ENCODE assay signal across 22 cellular contexts in the genomic region with DNA sequence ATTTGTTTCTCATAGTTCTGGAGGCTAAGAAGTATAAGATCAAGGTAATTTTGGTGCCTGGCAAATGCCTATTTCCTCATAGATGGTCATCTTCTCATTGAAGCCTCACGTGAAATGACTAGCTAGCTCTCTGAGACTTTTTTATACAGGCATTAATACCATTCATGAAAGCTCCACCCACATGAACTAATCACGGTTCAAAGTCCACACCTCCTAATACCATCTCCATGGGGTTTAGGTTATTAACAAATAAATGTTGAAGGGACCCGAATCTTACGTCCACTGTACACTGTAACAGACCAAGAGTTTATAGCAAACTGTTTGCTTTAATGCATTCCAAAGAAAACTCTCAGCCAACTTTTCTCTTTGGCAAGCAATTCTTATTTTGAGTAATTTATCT.
DNase-seq lines count a peak whose midpoint lies in the region; ATAC-seq, FAIRE-seq and TF ChIP-seq lines count a peak whose summit lies in the region.
"Had no signal": no experiment of that assay in that cellular context is flagged by ENCODE, and none has a peak within 500 bp of the region (broad histone marks: within the 10 kb centered on the region; RNA-seq: fewer than 3 reads in every experiment).

No MANE protein-coding gene starts in this region.

- H3K27ac ChIP-seq in right lobe of liver, result peak overlapping the region in 2 of 3 donors; percentile 1 to 50
- H3K27ac ChIP-seq in small intestine (ENCODE audit: low read depth in 1 of 2, low read length in 1 of 2), result no peak overlapping the region
- H3K27ac ChIP-seq: 22Rv1, BLaER1, C4-2B had no signal

- no peaks in the 10 kb centered on the region for H3K9me3 ChIP-seq in right lobe of liver
- no peaks in the 10 kb centered on the region for H3K9me3 ChIP-seq in small intestine (ENCODE audit: control insufficient read depth, low read depth)
- H3K9me3 ChIP-seq: BLaER1 had no signal

- no peak overlapping the region for H3K4me3 ChIP-seq in choroid plexus epithelial cell (ENCODE audit: low read depth, low read length)
- no peak overlapping the region for H3K4me3 ChIP-seq in right lobe of liver
- H3K4me3 ChIP-seq in small intestine (ENCODE audit: low read depth in 1 of 2, low read length in 2 of 2), result no peak overlapping the region
- H3K4me3 ChIP-seq: BLaER1, GM12878, GM23338 had no signal

- peak; percentile 74 to 82 (median 80) for ATAC-seq in right lobe of liver
- ATAC-seq: CD8-positive, alpha-beta T cell; GM12878; GM23338; HCT116 had no signal

- H3K36me3 ChIP-seq in right lobe of liver (no peaks in the 10 kb centered on the region), small intestine (ENCODE audit: control insufficient read depth in 2 of 2, insufficient read depth in 2 of 2, low read length in 2 of 2) (no peaks in the 10 kb centered on the region)
- H3K36me3 ChIP-seq: BLaER1 had no signal

- no peaks in the 10 kb centered on the region for H3K27me3 ChIP-seq in right lobe of liver
- no peaks in the 10 kb centered on the region for H3K27me3 ChIP-seq in small intestine (ENCODE audit: control insufficient read depth in 2 of 2, insufficient read depth in 2 of 2, low read length in 2 of 2)
- H3K27me3 ChIP-seq: BLaER1 had no signal

- no peak for TF ChIP-seq POLR2A in right lobe of liver (IDR thresholded peaks at IDR 0.05)

- DNase-seq in DMS53 (lab: John Stamatoyannopoulos, UW), result peak; percentile 33
- DNase-seq in DMS53 treated with DMSO at 0.1 percent for 48 hours (lab: John Stamatoyannopoulos, UW; ENCODE audit: unreplicated experiment), result no peak
- peak; percentile 4 for DNase-seq in choroid plexus epithelial cell (ENCODE audit: low read depth)
- DNase-seq in right lobe of liver, result no peak
- DNase-seq in small intestine, result peak; percentile 2
- no peak for DNase-seq in dedifferentiated amniotic fluid mesenchymal stem cell (ENCODE audit: extremely low spot score)
- DNase-seq in RKO (ENCODE audit: low spot score), result no peak
- no peak for DNase-seq in COLO829 (ENCODE audit: low spot score)
- DNase-seq: CD4-positive, CD25-positive, alpha-beta regulatory T cell; CD8-positive, alpha-beta T cell; DMS 273 treated with DMSO at 0.1 percent for 48 hours; DND-41; H9 had no signal

- FAIRE-seq in small intestine (lab: Jason Lieb, UNC), result no peak
- FAIRE-seq: A204.1, D721Med, G401.6, GM12878 had no signal

- intact Hi-C loops in right lobe of liver (cut with DNase I), result no loop called here

- 18% methylated on average over 4 of the region's 4 CpGs for WGBS in right lobe of liver (ENCODE audit: insufficient coverage, low coverage, low lambda C conversion rate, missing lambda C conversion rate)
- 28 to 50% (median 48%) methylated on average over 4 of the region's 4 CpGs for WGBS in small intestine, 3 donors

- H3K4me1 ChIP-seq in right lobe of liver (peaks cover 0 to 20% (median 10%) of the 10 kb centered on the region in 4 donors), small intestine (ENCODE audit: control insufficient read depth in 2 of 2, insufficient read depth in 1 of 2, low read depth in 1 of 2, low read length in 1 of 2) (no peaks in the 10 kb centered on the region)
- H3K4me1 ChIP-seq: BLaER1 had no signal

- TF ChIP-seq CTCF in choroid plexus epithelial cell (conservative IDR thresholded peaks at IDR 0.05; ENCODE audit: low read depth, low read length), result no peak
- no peak for TF ChIP-seq CTCF in right lobe of liver (IDR thresholded peaks at IDR 0.05)

Comparison
In these comparisons a context has a peak if more than half of its experiments do, and no peak if none do; other contexts are left out.
1. DNase-seq: peak in DMS53 (single experiment), choroid plexus epithelial cell (single experiment) and small intestine (single experiment); none in DMS53 treated with DMSO at 0.1 percent for 48 hours (single experiment), right lobe of liver (0 of 3), dedifferentiated amniotic fluid mesenchymal stem cell (single experiment), RKO (single experiment) and COLO829 (single experiment).
2. H3K27ac ChIP-seq: peak in right lobe of liver (2 of 3); none in small intestine (0 of 2).